In genomic region chr2:174929786-174930185, GRCh38 we compare ENCODE assay signal across 26 cellular contexts.
A peak's percentile ranks its signal among the peaks of the same experiment; 100 is the strongest.
DNase-seq lines count a peak whose midpoint lies in the region; ATAC-seq, FAIRE-seq and TF ChIP-seq lines count a peak whose summit lies in the region.
"Had no signal": no experiment of that assay in that cellular context is flagged by ENCODE, and none has a peak within 500 bp of the region (broad histone marks: within the 10 kb centered on the region; RNA-seq: fewer than 3 reads in every experiment).

No MANE protein-coding gene starts in this region.

- H3K9ac ChIP-seq in IMR-90 (ENCODE audit: low read depth, low read length): no peak overlapping the region
- no peak overlapping the region for H3K9ac ChIP-seq in trophoblast cell (ENCODE audit: low read length)
- no peak overlapping the region for H3K9ac ChIP-seq in MM.1S (ENCODE audit: low read length)
- H3K9ac ChIP-seq: BLaER1 had no signal

- no peak overlapping the region for H2AK5ac ChIP-seq in IMR-90 (ENCODE audit: low read depth, low read length)
- no peak overlapping the region for H2AK5ac ChIP-seq in trophoblast cell (ENCODE audit: low read length)

- H2BK120ac ChIP-seq in IMR-90 (ENCODE audit: low read depth, low read length) (no peak overlapping the region), trophoblast cell (ENCODE audit: insufficient read depth, low read length, poor library complexity) (no peak overlapping the region)

- H3K27me3 ChIP-seq in IMR-90 (ENCODE audit: control insufficient read depth, insufficient read depth, low read length) (no peaks in the 10 kb centered on the region), trophoblast cell (ENCODE audit: insufficient read depth, low read length) (no peaks in the 10 kb centered on the region), MM.1S (replicated peaks; ENCODE audit: insufficient read depth, low read length) (no peaks in the 10 kb centered on the region)
- H3K27me3 ChIP-seq: BLaER1, SJCRH30 had no signal

- no peak overlapping the region for H3K56ac ChIP-seq in IMR-90 (ENCODE audit: extremely low read depth, insufficient read depth, low read length)

- H4K5ac ChIP-seq in IMR-90 (ENCODE audit: low read depth, low read length): no peak overlapping the region

- H3K18ac ChIP-seq in IMR-90 (ENCODE audit: low read depth, low read length) (peak overlapping the region; percentile 46; the same call in 1 of the 2 replicates), trophoblast cell (ENCODE audit: low read length) (no peak overlapping the region)

- TF ChIP-seq POLR2A in A549 (IDR thresholded peaks at IDR 0.05; ENCODE audit: low read length): no peak
- TF ChIP-seq POLR2A in IMR-90 (IDR thresholded peaks at IDR 0.05; ENCODE audit: low read depth, low read length): no peak

- H4K91ac ChIP-seq in IMR-90 (ENCODE audit: insufficient read depth, low read depth, low read length) (0 out of 2 replicates have a peak overlapping the region, but pooled peaks have one; percentile 28), trophoblast cell (ENCODE audit: low read depth, low read length) (no peak overlapping the region)

- no peak overlapping the region for H2AK9ac ChIP-seq in IMR-90 (replicated peaks; ENCODE audit: low read depth, low read length, poor library complexity)

- ATAC-seq in A549: no peak; a peak in 2 of 6 replicates
- no peak for ATAC-seq in IMR-90 (ENCODE audit: low read depth)
- no peak for ATAC-seq in effector memory CD8-positive, alpha-beta T cell (replicated peaks)
- ATAC-seq: GM23338, HCT116, HepG2, K562, PC-3, Right ventricle myocardium inferior had no signal

- H4K20me1 ChIP-seq in IMR-90 (ENCODE audit: insufficient read depth, low read length) (no peaks in the 10 kb centered on the region), MM.1S (ENCODE audit: insufficient read depth, low read length) (no peaks in the 10 kb centered on the region)
- H4K20me1 ChIP-seq: BLaER1 had no signal

- no peaks in the 10 kb centered on the region for H3K9me1 ChIP-seq in IMR-90 (ENCODE audit: insufficient read depth, low read length)

- no peak overlapping the region for H2BK20ac ChIP-seq in IMR-90 (ENCODE audit: low read depth, low read length)

- H3K14ac ChIP-seq in IMR-90 (replicated peaks; ENCODE audit: low read depth, low read length) (no peak overlapping the region), trophoblast cell (ENCODE audit: low read length) (no peak overlapping the region)

- intact Hi-C loops in IMR-90 (cut with micrococcal nuclease): no loop called here

- POLR2A ChIA-PET in A549 (lab: Yijun Ruan, JAX) (no interaction called here), IMR-90 (lab: Charles Lee; ENCODE audit: unreplicated experiment) (no interaction called here)

- H4K8ac ChIP-seq in IMR-90 (ENCODE audit: low read depth in 2 of 2, low read length in 2 of 2): no peak overlapping the region
- no peak overlapping the region for H4K8ac ChIP-seq in trophoblast cell (ENCODE audit: low read depth, low read length)

- H3K4me1 ChIP-seq in A549 (peaks cover 9% of the 10 kb centered on the region), IMR-90 (ENCODE audit: control insufficient read depth, insufficient read depth, low read length) (peaks cover 9% of the 10 kb centered on the region), trophoblast cell (ENCODE audit: control insufficient read depth in 1 of 2, insufficient read depth in 2 of 2, low read length in 2 of 2) (peaks cover 0 to 4% of the 10 kb centered on the region in 2 experiments), MM.1S (ENCODE audit: low read length) (no peaks in the 10 kb centered on the region)
- H3K4me1 ChIP-seq: BLaER1, SJCRH30 had no signal

- no peak overlapping the region for H3K4ac ChIP-seq in IMR-90 (ENCODE audit: low read depth, low read length)
- no peak overlapping the region for H3K4ac ChIP-seq in trophoblast cell (ENCODE audit: low read depth, low read length)

- H3K27ac ChIP-seq in A549: 0 out of 6 replicates have a peak overlapping the region, but pooled peaks of 1 of the 2 experiments have one; percentile 13
- no peak overlapping the region for H3K27ac ChIP-seq in IMR-90 (ENCODE audit: insufficient read depth, low read length)
- H3K27ac ChIP-seq in trophoblast cell (ENCODE audit: low read depth, low read length): no peak overlapping the region
- no peak overlapping the region for H3K27ac ChIP-seq in MM.1S (ENCODE audit: low read length)
- H3K27ac ChIP-seq: BLaER1, SJCRH30 had no signal

- TF ChIP-seq RAD21 in A549 (conservative IDR thresholded peaks at IDR 0.05 in 1 of 2, IDR thresholded peaks at IDR 0.05 in 1 of 2) (no peak), IMR-90 (IDR thresholded peaks at IDR 0.05; ENCODE audit: low read length) (no peak)

- BruUV-seq in IMR-90 (replicated peaks; lab: Mats Ljungman, UMichigan): no TSS peak

- in situ Hi-C loops in IMR-90 (cut with MboI; ENCODE audit: low sequenced_read_pairs): no loop called here

- no peaks in the 10 kb centered on the region for H3F3A ChIP-seq in MM.1S (ENCODE audit: insufficient read depth, low read length)

- DNase-seq in A549 (ENCODE audit: low read depth in 1 of 2, low spot score in 1 of 2): no peak
- DNase-seq in IMR-90: no peak
- peak; percentile 26 for DNase-seq in kidney glomerular epithelial cell (lab: John Stamatoyannopoulos, UW)
- peak; percentile 41 to 68 for DNase-seq in trophoblast cell
- no peak for DNase-seq in MM.1S
- no peak for DNase-seq in medulla oblongata (ENCODE audit: extremely low spot score)
- no peak for DNase-seq in effector memory CD8-positive, alpha-beta T cell
- DNase-seq: 8988T; CD4-positive, CD25-positive, alpha-beta regulatory T cell; DMS53; NCI-H1105 treated with DMSO at 0.1 percent for 48 hours; NCI-H146; NCI-H2029; NCI-H446 treated with DMSO at 0.1 percent for 48 hours; NCI-H526; NCI-H82; NK-92 treated with Interleukin-12 subunit alpha and Interleukin-12 subunit beta, amount 100 ng/mL, for 24 hours; PC-3; SJCRH30 had no signal

- CTCF ChIA-PET in A549 (lab: Yijun Ruan, JAX): interaction anchor here (1.2 kb wide), 1 partner anchor 13 kb away, joined by 3 read pairs; no protein-coding TSS in a partner anchor
- CTCF ChIA-PET in IMR-90 (lab: Yijun Ruan, JAX): interaction anchor here (0.6 kb wide), 1 partner anchor 17 kb away, joined by 3 read pairs; no protein-coding TSS in a partner anchor

- no peaks in the 10 kb centered on the region for H3K36me3 Mint-ChIP-seq in effector memory CD8-positive, alpha-beta T cell (ENCODE audit: insufficient read depth)
- H3K36me3 Mint-ChIP-seq: CD4-positive, CD25-positive, alpha-beta regulatory T cell had no signal

- no peaks in the 10 kb centered on the region for H3K9me2 ChIP-seq in MM.1S (replicated peaks; ENCODE audit: insufficient read depth, low read length)

- H2BK5ac ChIP-seq in IMR-90 (ENCODE audit: low read depth, low read length, poor library complexity, severe bottlenecking) (no peak overlapping the region), trophoblast cell (ENCODE audit: low read depth, low read length, poor library complexity) (no peak overlapping the region)

- H3K9me3 ChIP-seq in A549 (peaks cover 10% of the 10 kb centered on the region; the same call in 1 of the 3 replicates), IMR-90 (ENCODE audit: control insufficient read depth, insufficient read depth, low read length) (no peaks in the 10 kb centered on the region; the same call in 1 of the 2 replicates), trophoblast cell (ENCODE audit: insufficient read depth, low read depth, low read length) (peaks cover 2% of the 10 kb centered on the region), MM.1S (replicated peaks; ENCODE audit: insufficient read depth, low read length) (no peaks in the 10 kb centered on the region)
- H3K9me3 ChIP-seq: SJCRH30 had no signal

- no peak overlapping the region for H2AFZ ChIP-seq in IMR-90 (replicated peaks; ENCODE audit: low read length, poor library complexity)
- no peak overlapping the region for H2AFZ ChIP-seq in trophoblast cell (ENCODE audit: insufficient read depth, low read length, poor library complexity)
- no peak overlapping the region for H2AFZ ChIP-seq in MM.1S (ENCODE audit: low read length)
- H2AFZ ChIP-seq: GM23338 had no signal

- H4K12ac ChIP-seq in trophoblast cell (ENCODE audit: low read depth, low read length): no peak overlapping the region

- no peak for FAIRE-seq in A549 (lab: Jason Lieb, UNC)
- FAIRE-seq: GM18507, HepG2, K562 had no signal

- H3K9me3 Mint-ChIP-seq in effector memory CD8-positive, alpha-beta T cell: no peaks in the 10 kb centered on the region
- H3K9me3 Mint-ChIP-seq: CD4-positive, CD25-positive, alpha-beta regulatory T cell; GM23338 had no signal

- H2BK15ac ChIP-seq in IMR-90 (ENCODE audit: low read depth, low read length): peak overlapping the region; percentile 26; the same call in 1 of the 3 replicates

- no peak overlapping the region for H3K4me3 ChIP-seq in A549
- H3K4me3 ChIP-seq in IMR-90 (ENCODE audit: insufficient read depth, low read depth, low read length): no peak overlapping the region
- H3K4me3 ChIP-seq in trophoblast cell (ENCODE audit: low read depth, low read length): no peak overlapping the region
- H3K4me3 ChIP-seq in MM.1S (ENCODE audit: low read length): no peak overlapping the region
- H3K4me3 ChIP-seq: BLaER1, GM23338, K562, SJCRH30 had no signal

- WGBS in A549 (ENCODE audit: missing lambda C conversion rate): 54% methylated on average over 4 of the region's 4 CpGs
- WGBS in IMR-90 (ENCODE audit: extremely low coverage in 2 of 2, insufficient read length in 1 of 2), 2 experiments: no CpG with 5 or more reads among the region's 4 CpGs
- no CpG with 5 or more reads among the region's 4 CpGs for WGBS in trophoblast cell (ENCODE audit: extremely low coverage, insufficient coverage, insufficient read length)

- no peak overlapping the region for H3K4me3 Mint-ChIP-seq in effector memory CD8-positive, alpha-beta T cell
- H3K4me3 Mint-ChIP-seq: CD4-positive, CD25-positive, alpha-beta regulatory T cell; GM23338 had no signal

- H3K36me3 ChIP-seq in IMR-90 (ENCODE audit: control insufficient read depth, insufficient read depth, low read length) (no peaks in the 10 kb centered on the region), trophoblast cell (ENCODE audit: control insufficient read depth in 1 of 2, insufficient read depth in 2 of 2, low read length in 2 of 2) (peaks cover 0 to 2% of the 10 kb centered on the region in 2 experiments), MM.1S (replicated peaks; ENCODE audit: insufficient read depth, low read length) (no peaks in the 10 kb centered on the region)
- H3K36me3 ChIP-seq: BLaER1, SJCRH30 had no signal

- H2BK12ac ChIP-seq in trophoblast cell (ENCODE audit: low read length): no peak overlapping the region

- H3K27ac Mint-ChIP-seq in effector memory CD8-positive, alpha-beta T cell: no peak overlapping the region
- H3K27ac Mint-ChIP-seq: CD4-positive, CD25-positive, alpha-beta regulatory T cell had no signal

- dilution Hi-C loops in IMR-90 (cut with HindIII; ENCODE audit: low sequenced_read_pairs, unreplicated experiment): no loop called here

- H3K23ac ChIP-seq in IMR-90 (ENCODE audit: low read depth, low read length) (no peak overlapping the region), trophoblast cell (ENCODE audit: low read length) (no peak overlapping the region)

- H3K4me2 ChIP-seq in A549: 0 out of 3 replicates have a peak overlapping the region, but pooled peaks have one; percentile 3
- H3K4me2 ChIP-seq in IMR-90 (ENCODE audit: low read depth, low read length): no peak overlapping the region
- H3K4me2 ChIP-seq in trophoblast cell (ENCODE audit: low read length): no peak overlapping the region
- no peak overlapping the region for H3K4me2 ChIP-seq in MM.1S (ENCODE audit: low read depth, low read length)
- H3K4me2 ChIP-seq: BLaER1, GM23338 had no signal

- H3K27me3 Mint-ChIP-seq in effector memory CD8-positive, alpha-beta T cell: peaks cover 0 to 6% of the 10 kb centered on the region in 2 donors
- H3K27me3 Mint-ChIP-seq: CD4-positive, CD25-positive, alpha-beta regulatory T cell had no signal

- no peak for TF ChIP-seq EP300 in A549 (IDR thresholded peaks at IDR 0.05)

- H3K4me1 Mint-ChIP-seq in effector memory CD8-positive, alpha-beta T cell (ENCODE audit: low read depth in 2 of 2): no peaks in the 10 kb centered on the region
- H3K4me1 Mint-ChIP-seq: CD4-positive, CD25-positive, alpha-beta regulatory T cell had no signal

- no peak for TF ChIP-seq CTCF in A549 (IDR thresholded peaks at IDR 0.05)
- TF ChIP-seq CTCF in IMR-90 (conservative IDR thresholded peaks at IDR 0.05; ENCODE audit: low read depth, low read length): no peak
- TF ChIP-seq CTCF in MM.1S (IDR thresholded peaks at IDR 0.05; ENCODE audit: low read length): no peak

- H3K79me1 ChIP-seq in IMR-90 (ENCODE audit: low read depth in 1 of 2, low read length in 2 of 2) (no peaks in the 10 kb centered on the region), trophoblast cell (ENCODE audit: low read length) (peaks cover 4% of the 10 kb centered on the region)

- H3K79me2 ChIP-seq in trophoblast cell (ENCODE audit: control insufficient read depth, insufficient read depth, low read length, poor library complexity): no peaks in the 10 kb centered on the region
- no peaks in the 10 kb centered on the region for H3K79me2 ChIP-seq in MM.1S (ENCODE audit: low read length)

Comparison
In these comparisons a context has a peak if more than half of its experiments do, and no peak if none do; other contexts are left out.
1. DNase-seq: peak in kidney glomerular epithelial cell (single experiment) and trophoblast cell (2 of 2); none in A549 (0 of 2), IMR-90 (single experiment), MM.1S (single experiment), medulla oblongata (single experiment) and effector memory CD8-positive, alpha-beta T cell (0 of 3).